ENCODE assay signal across 1 cellular context in genomic region chr17:61412860-61413653, GRCh38.
A peak's percentile ranks its signal among the peaks of the same experiment; 100 is the strongest.
TF ChIP-seq lines count a peak whose summit lies in the region.

No MANE protein-coding gene starts in this region.

TF ChIP-seq in GM12878, 131 proteins besides CTCF, POLR2A, EP300 and RAD21:
- peak in 1 of 2 experiments; percentile 77; a peak in 1 of 4 replicates for TF ChIP-seq ETV6 (conservative IDR thresholded peaks at IDR 0.05 in 1 of 2, IDR thresholded peaks at IDR 0.05 in 1 of 2; ENCODE audit: borderline replicate concordance in 1 of 2, low read depth in 1 of 2)
- TF ChIP-seq ATF2 (IDR thresholded peaks at IDR 0.05; ENCODE audit: low read length): no peak
- TF ChIP-seq ATF7 (IDR thresholded peaks at IDR 0.05; ENCODE audit: low read depth): no peak
